Comparison of ENCODE assay signal across 7 cellular contexts in genomic region chr11:65315204-65315865, GRCh38. TPM values are rescaled to one million over a fixed set of nuclear protein-coding genes. Genes with fewer than 3 reads are reported as not detected.
DNase-seq lines count a peak whose midpoint lies in the region; ATAC-seq and TF ChIP-seq lines count a peak whose summit lies in the region.

No MANE protein-coding gene starts in this region.

- H3K4me1 ChIP-seq in KMS-11 (ENCODE audit: low read depth, poor library complexity, severe bottlenecking) = peaks cover 13% of the 10 kb centered on the region
- peaks cover 34 to 87% (median 78%) of the 10 kb centered on the region in 4 donors for H3K4me1 ChIP-seq in stomach

- intact Hi-C loops in stomach (cut with DNase I; ENCODE audit: low total_unique reads) = loop anchor here (2.0 kb wide), 1 partner anchor 43 kb away; no protein-coding TSS in a partner anchor

- H2AFZ ChIP-seq in KMS-11 (ENCODE audit: low read depth) (peak overlapping the region; percentile 79), neural cell (ENCODE audit: low read depth, low read length) (peak overlapping the region; percentile 69)

- H3K4me2 ChIP-seq in KMS-11 (peak overlapping the region; percentile 95), neural cell (ENCODE audit: low read length) (peak overlapping the region; percentile 59)

- no peaks in the 10 kb centered on the region for H3F3A ChIP-seq in neural cell (ENCODE audit: insufficient read depth, low read length, poor library complexity, severe bottlenecking)

- 0 to 2% (median 1%) methylated on average over 19 to 59 of the region's 59 CpGs for WGBS in stomach, 5 donors

- H3K27ac ChIP-seq in KMS-11 (peak overlapping the region; percentile 36), neural cell (ENCODE audit: low read length) (peak overlapping the region; percentile 31), stomach (peak overlapping the region; percentile 85 to 96 (median 92))

- no peaks in the 10 kb centered on the region for H3K9me2 ChIP-seq in neural cell (ENCODE audit: insufficient read depth, low read length)

- H3K9me3 ChIP-seq in neural cell (ENCODE audit: low read length) (no peaks in the 10 kb centered on the region), stomach (no peaks in the 10 kb centered on the region)

- H3K4me3 ChIP-seq in KMS-11 (IDR thresholded peaks at IDR 0.05; ENCODE audit: insufficient read depth, low read depth, low read length) (no peak overlapping the region), fibroblast of villous mesenchyme (ENCODE audit: low read depth, low read length) (peak overlapping the region; percentile 99), neural cell (ENCODE audit: low read length) (peak overlapping the region; percentile 98), stomach (peak overlapping the region; percentile 70 to 98 (median 88))

- peak; percentile 93 for TF ChIP-seq CTCF in KMS-11 (conservative IDR thresholded peaks at IDR 0.05; ENCODE audit: low read depth, low read length)
- peak; percentile 93 for TF ChIP-seq CTCF in fibroblast of villous mesenchyme (IDR thresholded peaks at IDR 0.05; ENCODE audit: insufficient read depth, low read depth, low read length)
- TF ChIP-seq CTCF in neural cell (IDR thresholded peaks at IDR 0.05; ENCODE audit: poor library complexity, severe bottlenecking) = peak; percentile 99
- peak in 6 of 7 experiments; percentile 71 to 96 (median 88) for TF ChIP-seq CTCF in stomach (IDR thresholded peaks at IDR 0.05)

- no peaks in the 10 kb centered on the region for H3K36me3 ChIP-seq in KMS-11 (ENCODE audit: insufficient read depth)
- no peaks in the 10 kb centered on the region for H3K36me3 ChIP-seq in neural cell (ENCODE audit: insufficient read depth, low read length)
- peaks cover 0 to 13% (median 2%) of the 10 kb centered on the region in 4 donors for H3K36me3 ChIP-seq in stomach

- H3K27me3 ChIP-seq in KMS-11 (ENCODE audit: insufficient read depth, low read depth) (peaks cover 4% of the 10 kb centered on the region; the same call in 1 of the 2 replicates), neural cell (ENCODE audit: insufficient read depth, low read depth, low read length) (peaks cover 7% of the 10 kb centered on the region), stomach (no peaks in the 10 kb centered on the region)

- H3K9ac ChIP-seq in KMS-11 (peak overlapping the region; percentile 77), neural cell (ENCODE audit: low read length) (peak overlapping the region; percentile 77)

- peak; percentile 71 for TF ChIP-seq RAD21 in neural cell (conservative IDR thresholded peaks at IDR 0.05)

- TF ChIP-seq POLR2A in GM18505 (IDR thresholded peaks at IDR 0.05; ENCODE audit: borderline replicate concordance, extremely low read depth, insufficient read depth, insufficient read length) (no peak), stomach (IDR thresholded peaks at IDR 0.05) (no peak)

- no peaks in the 10 kb centered on the region for H4K20me1 ChIP-seq in KMS-11 (ENCODE audit: insufficient read depth)
- H4K20me1 ChIP-seq in neural cell (ENCODE audit: insufficient read depth) = no peaks in the 10 kb centered on the region

- ATAC-seq in GM18505 (IDR thresholded peaks at IDR 0.05; ENCODE audit: unreplicated experiment) = peak; percentile 55

- DNase-seq in SHP77 treated with DMSO at 0.1 percent for 48 hours (lab: John Stamatoyannopoulos, UW) (peak; percentile 18), activated gamma-delta T cell (lab: John Stamatoyannopoulos, UW) (peak; percentile 63), fibroblast of villous mesenchyme (ENCODE audit: low read depth) (peak; percentile 83), stomach (peak; percentile 77)

- TF ChIP-seq EP300 in neural cell (conservative IDR thresholded peaks at IDR 0.05; ENCODE audit: poor library complexity, severe bottlenecking) = no peak
- TF ChIP-seq EP300 in stomach (IDR thresholded peaks at IDR 0.05) = no peak

- H3K79me2 ChIP-seq in KMS-11 (ENCODE audit: insufficient read depth, low read depth) (no peaks in the 10 kb centered on the region), neural cell (replicated peaks; ENCODE audit: insufficient read depth, low read length) (no peaks in the 10 kb centered on the region)

TF ChIP-seq in neural cell, 6 proteins besides CTCF, POLR2A, EP300 and RAD21:
- TF ChIP-seq POLR2AphosphoS5 (IDR thresholded peaks at IDR 0.05) = peak; percentile 53
- peak; percentile 86 for TF ChIP-seq SMC3 (conservative IDR thresholded peaks at IDR 0.05; ENCODE audit: poor library complexity)
- no peak for TF ChIP-seq EZH2 (IDR thresholded peaks at IDR 0.05; ENCODE audit: borderline replicate concordance, insufficient read depth, low read length, poor library complexity, severe bottlenecking)
- TF ChIP-seq MXI1 (conservative IDR thresholded peaks at IDR 0.05; ENCODE audit: poor library complexity, severe bottlenecking) = peak; percentile 81
- TF ChIP-seq REST (IDR thresholded peaks at IDR 0.05; ENCODE audit: borderline replicate concordance) = no peak
- no peak for TF ChIP-seq TAF1 (IDR thresholded peaks at IDR 0.05; ENCODE audit: low read depth)
TF ChIP-seq in neural cell: peak in this region for 3.

RNA-seq across cellular contexts. Expression of gene CDC42EP2, which starts 0.7 kb away (rescaled TPM):
- total RNA-seq in fibroblast of villous mesenchyme (21.3 and 32.8 TPM in 2 replicates), stomach (10 to 100 TPM in 2 of 5 donors, 1 to 10 TPM in 1, under 1 TPM in 1, not detected in 1; 0.89 to 18.3 (median 8.3) TPM)
- polyA plus RNA-seq in neural cell (0.56 and 1.3 TPM in 2 replicates), stomach (10 to 100 TPM; 13.8 to 22.0 (median 18.4) TPM)
- polyA minus RNA-seq in neural cell = 4.1 and 6.1 TPM in 2 replicates

RNA-seq across cellular contexts. Expression of gene DPF2, which starts 18.3 kb away (rescaled TPM):
- 47.0 and 60.9 TPM in 2 replicates for total RNA-seq in fibroblast of villous mesenchyme
- polyA plus RNA-seq in neural cell = 57.8 and 60.9 TPM in 2 replicates
- 62.8 and 66.9 TPM in 2 replicates for polyA minus RNA-seq in neural cell
- 10 to 100 TPM; 14.7 to 92.8 (median 35.1) TPM for total RNA-seq in stomach
- polyA plus RNA-seq in stomach = 10 to 100 TPM; 14.9 to 22.6 (median 19.6) TPM

RNA-seq across cellular contexts. Expression of gene TIGD3, which starts 39.2 kb away (rescaled TPM):
- total RNA-seq in fibroblast of villous mesenchyme (under 0.01 TPM in 1 of 2 replicates, not detected in the other), stomach (1 to 10 TPM in 1 of 5 donors, not detected in 4; 4.5 TPM)
- polyA plus RNA-seq in neural cell (16.1 and 23.1 TPM in 2 replicates), stomach (under 1 TPM in 2 of 3 donors, not detected in 1; 0.25 to 0.44 TPM)
- 16.2 and 19.5 TPM in 2 replicates for polyA minus RNA-seq in neural cell

RNA-seq across cellular contexts. Expression of gene POLA2, which starts 53.6 kb away (rescaled TPM):
- total RNA-seq in fibroblast of villous mesenchyme (7.1 and 12.1 TPM in 2 replicates), stomach (10 to 100 TPM in 2 of 5 donors, 1 to 10 TPM in 3; 1.7 to 17.0 (median 5.5) TPM)
- polyA plus RNA-seq in neural cell (4.3 and 7.2 TPM in 2 replicates), stomach (10 to 100 TPM in 2 of 3 donors, 1 to 10 TPM in 1; 8.6 to 11.2 (median 10.3) TPM)
- polyA minus RNA-seq in neural cell = 1.2 and 5.4 TPM in 2 replicates

Comparison
In these comparisons a context has a peak if more than half of its experiments do, and no peak if none do; other contexts are left out.
1. H3K27ac ChIP-seq: peak in every context shown above with its lines; median percentile 92 in stomach; 36 in KMS-11; 31 in neural cell.
2. DNase-seq: peak in every context shown above with its lines; median percentile 83 in fibroblast of villous mesenchyme; 77 in stomach; 63 in activated gamma-delta T cell; 18 in SHP77 treated with DMSO at 0.1 percent for 48 hours.